In the genomic region with DNA sequence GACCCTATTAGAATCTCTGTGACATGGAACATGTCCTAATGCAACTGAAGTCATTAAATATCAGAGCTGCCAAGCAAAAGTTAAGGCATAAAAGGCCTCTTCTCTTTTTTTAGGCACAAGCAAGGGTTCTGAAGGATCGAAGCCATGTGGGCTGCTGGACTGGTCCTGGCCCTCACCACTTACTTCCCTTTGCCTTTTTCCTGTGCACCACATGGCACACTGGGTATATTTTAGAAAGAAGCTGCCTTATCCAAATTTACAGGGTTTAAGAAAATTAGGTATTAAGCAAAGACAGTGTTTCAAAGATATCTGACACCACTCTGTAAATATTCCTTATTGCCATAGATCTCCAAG, we compare ENCODE assay signal across 20 cellular contexts. TPM values are rescaled to one million over a fixed set of nuclear protein-coding genes. Genes with fewer than 3 reads are reported as not detected.
"Had no signal": no experiment of that assay in that cellular context is flagged by ENCODE, and none has a peak within 500 bp of the region (broad histone marks: within the 10 kb centered on the region; RNA-seq: fewer than 3 reads in every experiment).

No MANE protein-coding gene starts in this region.

- H3K27me3 ChIP-seq: cardiac muscle cell, dorsolateral prefrontal cortex, thyroid gland had no signal

- H3K9me3 ChIP-seq: spleen, thyroid gland had no signal

- H3K36me3 Mint-ChIP-seq: activated naive CD8-positive, alpha-beta T cell; natural killer cell; stimulated activated memory B cell treated with anti-CD40 and anti-IgM and Interleukin-4, amounts not matched to agents 10 μg/mL and 1 μg/mL and 100 μg/mL, for 72 hours had no signal

- H3K9me3 Mint-ChIP-seq: activated T-cell treated with anti-CD3 and anti-CD28 coated beads, Interleukin-2, amount 50 U/mL, for 72 hours; natural killer cell; stimulated activated memory B cell treated with anti-CD40 and anti-IgM and Interleukin-4, amounts not matched to agents 10 μg/mL and 1 μg/mL and 100 μg/mL, for 72 hours; T-helper 1 cell treated with Interleukin-12 subunit alpha and Interleukin-12 subunit beta and Interleukin-4 antibody, amounts not matched to agents 30 μg/mL and 1 μg/mL, for 36 hours had no signal

- H3K27ac ChIP-seq: cardiac muscle cell, thyroid gland had no signal

- H3K4me3 Mint-ChIP-seq: activated naive CD8-positive, alpha-beta T cell; activated T-cell treated with anti-CD3 and anti-CD28 coated beads, Interleukin-2, amount 50 U/mL, for 72 hours; natural killer cell; stimulated activated memory B cell treated with anti-CD40 and anti-IgM and Interleukin-4, amounts not matched to agents 10 μg/mL and 1 μg/mL and 100 μg/mL, for 72 hours; T-helper 1 cell treated with Interleukin-12 subunit alpha and Interleukin-12 subunit beta and Interleukin-4 antibody, amounts not matched to agents 30 μg/mL and 1 μg/mL, for 36 hours had no signal

- H3K27me3 Mint-ChIP-seq: activated naive CD8-positive, alpha-beta T cell had no signal

- H3K27ac Mint-ChIP-seq: activated naive CD8-positive, alpha-beta T cell; activated T-cell treated with anti-CD3 and anti-CD28 coated beads, Interleukin-2, amount 50 U/mL, for 72 hours; stimulated activated memory B cell treated with anti-CD40 and anti-IgM and Interleukin-4, amounts not matched to agents 10 μg/mL and 1 μg/mL and 100 μg/mL, for 72 hours; T-helper 1 cell treated with Interleukin-12 subunit alpha and Interleukin-12 subunit beta and Interleukin-4 antibody, amounts not matched to agents 30 μg/mL and 1 μg/mL, for 36 hours had no signal

- H3K36me3 ChIP-seq: cardiac muscle cell, spleen, thyroid gland had no signal

- ATAC-seq: activated CD4-positive, CD25-positive, alpha-beta regulatory T cell treated with anti-CD3 and anti-CD28 coated beads, Interleukin-2, amount 50 U/mL, for 24 hours; activated T-cell treated with anti-CD3 and anti-CD28 coated beads, Interleukin-2, amount 50 U/mL, for 72 hours; stimulated activated memory B cell treated with anti-CD40 and anti-IgM and Interleukin-4, amounts not matched to agents 10 μg/mL and 1 μg/mL and 100 μg/mL, for 72 hours had no signal

- H3K4me3 ChIP-seq: cardiac muscle cell, dorsolateral prefrontal cortex, spleen, thyroid gland had no signal

- DNase-seq: activated CD4-positive, alpha-beta T cell treated with anti-CD3 and anti-CD28 coated beads, Interleukin-2, amount 50 U/mL, for 1 hour; activated CD8-positive, alpha-beta memory T cell treated with anti-CD3 and anti-CD28 coated beads, Interleukin-2, amount 50 U/mL, for 4 hours; activated gamma-delta T cell treated with Interleukin-2 at 50 U/mL for 16 hours; activated T-cell treated with anti-CD3 and anti-CD28 coated beads, Interleukin-2, amount 50 U/mL, for 72 hours; amniotic stem cell; dorsolateral prefrontal cortex; foreskin fibroblast; left cardiac atrium; natural killer cell; spleen; stimulated activated CD4-positive, alpha-beta T cell treated with anti-CD3 and anti-CD28 coated beads, Interleukin-4, amount 100 ng/mL, for 4 hours; thyroid gland had no signal

- H3K4me1 ChIP-seq: thyroid gland had no signal

RNA-seq across cellular contexts. Expression of a gene that starts 38.9 kb away (rescaled TPM):
- total RNA-seq: activated T-cell treated with anti-CD3 and anti-CD28 coated beads, Interleukin-2, amount 50 U/mL, for 72 hours; glomerular endothelial cell; left cardiac atrium; mesenteric fat pad; renal cortical epithelial cell had no signal
- polyA plus RNA-seq: cardiac muscle cell, spleen had no signal
